31 cellular contexts compared by ENCODE assay signal in genomic region chr1:169835647-169836046, GRCh38.
"Had no signal": no experiment of that assay in that cellular context is flagged by ENCODE, and none has a peak within 500 bp of the region (broad histone marks: within the 10 kb centered on the region; RNA-seq: fewer than 3 reads in every experiment).

No MANE protein-coding gene starts in this region.

- H3K4me1 ChIP-seq: SJSA1 had no signal

- ATAC-seq: Panc1, SK-N-SH treated with all-trans-retinoic acid at 6 μM for 48 hours had no signal

- H3K4me2 ChIP-seq: PC-9 had no signal

- H3K27ac ChIP-seq: PC-9, SJSA1, SK-N-MC had no signal

- H2AFZ ChIP-seq: PC-9 had no signal

- DNase-seq: Karpas-422, KG1, NCI-H1048, NCI-H1092 treated with DMSO at 0.1 percent for 48 hours, NCI-H1105 treated with DMSO at 0.1 percent for 48 hours, NCI-H1417, NCI-H1436, NCI-H146, NCI-H1694, NCI-H187, NCI-H1930, NCI-H2029 treated with DMSO at 0.1 percent for 48 hours, NCI-H2081 treated with DMSO at 0.1 percent for 48 hours, NCI-H2107, NCI-H2171, NCI-H226, NCI-H446 treated with DMSO at 0.1 percent for 48 hours, NCI-H510A, NCI-H524, NCI-H526, NCI-H69, NCI-H748 treated with DMSO at 0.1 percent for 48 hours, NCI-H82, PC-9, Right ventricle myocardium superior, RPMI8226, SHP77 treated with DMSO at 0.1 percent for 48 hours had no signal

- H3K9me3 ChIP-seq: SJSA1 had no signal

- H3K4me3 ChIP-seq: PC-9, SJSA1, SK-N-MC had no signal

- H3K27me3 ChIP-seq: SJSA1 had no signal
